10 cellular contexts compared by ENCODE assay signal in genomic region chr16:31452631-31453106, GRCh38. TPM values are rescaled to one million over a fixed set of nuclear protein-coding genes. Genes with fewer than 3 reads are reported as not detected.
A peak's percentile ranks its signal among the peaks of the same experiment; 100 is the strongest.
DNase-seq lines count a peak whose midpoint lies in the region; ATAC-seq and TF ChIP-seq lines count a peak whose summit lies in the region.
"Had no signal": no experiment of that assay in that cellular context is flagged by ENCODE, and none has a peak within 500 bp of the region (broad histone marks: within the 10 kb centered on the region; RNA-seq: fewer than 3 reads in every experiment).

No MANE protein-coding gene starts in this region.

- H3K27me3 ChIP-seq in CD4-positive, CD25-positive, alpha-beta regulatory T cell (ENCODE audit: control insufficient read depth, insufficient read depth, low read length): no peaks in the 10 kb centered on the region
- H3K27me3 ChIP-seq in RWPE2 (ENCODE audit: insufficient read depth, poor library complexity, severe bottlenecking) (no peaks in the 10 kb centered on the region), esophagus squamous epithelium (no peaks in the 10 kb centered on the region)

- peak overlapping the region in 2 of 3 donors; percentile 41 to 56 for H3K27ac Mint-ChIP-seq in CD4-positive, CD25-positive, alpha-beta regulatory T cell
- peak overlapping the region; percentile 93 for H3K27ac Mint-ChIP-seq in osteocyte (ENCODE audit: unreplicated experiment)
- H3K27ac Mint-ChIP-seq: activated CD4-positive, alpha-beta T cell treated with anti-CD3 and anti-CD28 coated beads, Interleukin-2, amount 10 ng/mL, durations not matched to agents 7 days and 5 days had no signal

- intact Hi-C loops in esophagus squamous epithelium (cut with DNase I): no loop called here

- 20 to 28% methylated on average over 3 of the region's 3 CpGs for WGBS in esophagus squamous epithelium, 2 donors

- no peaks in the 10 kb centered on the region for H3K36me3 ChIP-seq in CD4-positive, CD25-positive, alpha-beta regulatory T cell (ENCODE audit: control insufficient read depth, insufficient read depth, low read length)
- peaks cover 9% of the 10 kb centered on the region; the same call in 1 of the 2 replicates for H3K36me3 ChIP-seq in RWPE2 (ENCODE audit: low read depth)
- H3K36me3 ChIP-seq in esophagus squamous epithelium: peaks cover 0 to 4% (median 0%) of the 10 kb centered on the region in 3 donors

- H3K9me3 ChIP-seq in CD4-positive, CD25-positive, alpha-beta regulatory T cell (ENCODE audit: control insufficient read depth in 2 of 2, low read length in 2 of 2): no peaks in the 10 kb centered on the region
- H3K9me3 ChIP-seq in RWPE2 (ENCODE audit: severe bottlenecking) (no peaks in the 10 kb centered on the region), esophagus squamous epithelium (no peaks in the 10 kb centered on the region)

- H3K36me3 Mint-ChIP-seq in CD4-positive, CD25-positive, alpha-beta regulatory T cell: peaks cover 5% of the 10 kb centered on the region
- no peaks in the 10 kb centered on the region for H3K36me3 Mint-ChIP-seq in osteocyte (ENCODE audit: unreplicated experiment)

- ATAC-seq in CD4-positive, CD25-positive, alpha-beta regulatory T cell (ENCODE audit: low read depth in 2 of 2): no peak
- ATAC-seq in RWPE2 (ENCODE audit: low read depth) (peak; percentile 66), HG02678 (IDR thresholded peaks at IDR 0.05; ENCODE audit: unreplicated experiment) (no peak), HG03469 (IDR thresholded peaks at IDR 0.05; ENCODE audit: unreplicated experiment) (no peak)

- no peak for DNase-seq in CD4-positive, CD25-positive, alpha-beta regulatory T cell
- no peak for DNase-seq in RWPE2 (ENCODE audit: low spot score)
- DNase-seq in esophagus squamous epithelium (lab: John Stamatoyannopoulos, UW): no peak
- DNase-seq in osteocyte (ENCODE audit: extremely low spot score, unreplicated experiment): no peak
- no peak for DNase-seq in T-helper 2 cell
- no peak for DNase-seq in activated naive CD4-positive, alpha-beta T cell (lab: John Stamatoyannopoulos, UW)
- DNase-seq: activated CD4-positive, alpha-beta T cell treated with anti-CD3 and anti-CD28 coated beads, Interleukin-2, amount 10 ng/mL, durations not matched to agents 7 days and 5 days had no signal

- H3K4me1 ChIP-seq in CD4-positive, CD25-positive, alpha-beta regulatory T cell (ENCODE audit: control insufficient read depth, insufficient read depth, low read length, poor library complexity, severe bottlenecking): peaks cover 28% of the 10 kb centered on the region
- H3K4me1 ChIP-seq in RWPE2 (ENCODE audit: insufficient read depth, poor library complexity, severe bottlenecking): peaks cover 37% of the 10 kb centered on the region
- H3K4me1 ChIP-seq in esophagus squamous epithelium: peaks cover 36 to 67% (median 56%) of the 10 kb centered on the region in 3 donors

- no peak overlapping the region for H3K27ac ChIP-seq in CD4-positive, CD25-positive, alpha-beta regulatory T cell (ENCODE audit: insufficient read depth, low read length, poor library complexity, severe bottlenecking)
- H3K27ac ChIP-seq in RWPE2 (ENCODE audit: poor library complexity, severe bottlenecking) (peak overlapping the region; percentile 86), esophagus squamous epithelium (peak overlapping the region; percentile 84 to 92 (median 88))

- TF ChIP-seq POLR2A in esophagus squamous epithelium (IDR thresholded peaks at IDR 0.05): peak in 1 of 4 donors; percentile 15

- no peak overlapping the region for H3K4me3 Mint-ChIP-seq in CD4-positive, CD25-positive, alpha-beta regulatory T cell
- H3K4me3 Mint-ChIP-seq in osteocyte (ENCODE audit: unreplicated experiment): no peak overlapping the region
- H3K4me3 Mint-ChIP-seq: activated CD4-positive, alpha-beta T cell treated with anti-CD3 and anti-CD28 coated beads, Interleukin-2, amount 10 ng/mL, durations not matched to agents 7 days and 5 days had no signal

- no peak overlapping the region for H3K4me3 ChIP-seq in CD4-positive, CD25-positive, alpha-beta regulatory T cell (ENCODE audit: low read depth, low read length)
- H3K4me3 ChIP-seq in RWPE2 (ENCODE audit: severe bottlenecking) (no peak overlapping the region), esophagus squamous epithelium (no peak overlapping the region)

- TF ChIP-seq CTCF in RWPE2 (IDR thresholded peaks at IDR 0.05; ENCODE audit: poor library complexity, severe bottlenecking) (no peak), esophagus squamous epithelium (IDR thresholded peaks at IDR 0.05) (no peak), osteocyte (IDR thresholded peaks at IDR 0.05) (no peak)

- H3K9me3 Mint-ChIP-seq in CD4-positive, CD25-positive, alpha-beta regulatory T cell: no peaks in the 10 kb centered on the region
- H3K9me3 Mint-ChIP-seq in osteocyte (ENCODE audit: unreplicated experiment): no peaks in the 10 kb centered on the region
- H3K9me3 Mint-ChIP-seq: activated CD4-positive, alpha-beta T cell treated with anti-CD3 and anti-CD28 coated beads, Interleukin-2, amount 10 ng/mL, durations not matched to agents 7 days and 5 days had no signal

- H3K27me3 Mint-ChIP-seq in CD4-positive, CD25-positive, alpha-beta regulatory T cell: no peaks in the 10 kb centered on the region
- no peaks in the 10 kb centered on the region for H3K27me3 Mint-ChIP-seq in osteocyte (ENCODE audit: unreplicated experiment)
- H3K27me3 Mint-ChIP-seq: activated CD4-positive, alpha-beta T cell treated with anti-CD3 and anti-CD28 coated beads, Interleukin-2, amount 10 ng/mL, durations not matched to agents 7 days and 5 days had no signal

- peaks cover 5 to 45% (median 28%) of the 10 kb centered on the region in 4 donors for H3K4me1 Mint-ChIP-seq in CD4-positive, CD25-positive, alpha-beta regulatory T cell
- peaks cover 54% of the 10 kb centered on the region for H3K4me1 Mint-ChIP-seq in osteocyte (ENCODE audit: unreplicated experiment)

RNA-seq across cellular contexts. Expression of gene ARMC5, which starts 6.6 kb away (rescaled TPM):
- 11.4 TPM for total RNA-seq in CD4-positive, CD25-positive, alpha-beta regulatory T cell
- polyA plus RNA-seq in CD4-positive, CD25-positive, alpha-beta regulatory T cell: 1 to 10 TPM; 4.0 to 5.9 (median 5.6) TPM
- total RNA-seq in esophagus squamous epithelium (10 to 100 TPM in 1 of 4 donors, 1 to 10 TPM in 3; 5.9 to 14.8 (median 9.7) TPM), osteocyte (12.3 and 12.8 TPM in 2 replicates)

RNA-seq across cellular contexts. Expression of gene ZNF843, which starts 10.1 kb away (rescaled TPM):
- 0.12 TPM for total RNA-seq in CD4-positive, CD25-positive, alpha-beta regulatory T cell
- under 1 TPM in 2 of 4 donors, not detected in 2; 0.06 to 0.09 TPM for polyA plus RNA-seq in CD4-positive, CD25-positive, alpha-beta regulatory T cell
- total RNA-seq in esophagus squamous epithelium (1 to 10 TPM in 1 of 4 donors, under 1 TPM in 3; 0.31 to 1.2 (median 0.95) TPM), osteocyte (2.9 and 3.2 TPM in 2 replicates)

RNA-seq across cellular contexts. Expression of gene TGFB1I1, which starts 19.3 kb away (rescaled TPM):
- 1.6 TPM for total RNA-seq in CD4-positive, CD25-positive, alpha-beta regulatory T cell
- polyA plus RNA-seq in CD4-positive, CD25-positive, alpha-beta regulatory T cell: 1 to 10 TPM in 2 of 4 donors, under 1 TPM in 2; 0.33 to 5.0 (median 1.5) TPM
- total RNA-seq in esophagus squamous epithelium: 10 to 100 TPM in 2 of 4 donors, 1 to 10 TPM in 2; 7.5 to 70.6 (median 11.1) TPM
- 112 and 120 TPM in 2 replicates for total RNA-seq in osteocyte

RNA-seq across cellular contexts. Expression of gene COX6A2, which starts 24.5 kb away (rescaled TPM):
- not detected for total RNA-seq in CD4-positive, CD25-positive, alpha-beta regulatory T cell
- polyA plus RNA-seq in CD4-positive, CD25-positive, alpha-beta regulatory T cell: not detected
- total RNA-seq in esophagus squamous epithelium (not detected), osteocyte (not detected in 2 replicates)
- total RNA-seq: activated CD4-positive, alpha-beta T cell treated with anti-CD3 and anti-CD28 coated beads, Interleukin-2, amount 10 ng/mL, durations not matched to agents 7 days and 5 days; lower leg skin had no signal

RNA-seq across cellular contexts. Expression of gene SLC5A2, which starts 30.3 kb away (rescaled TPM):
- 3.8 TPM for total RNA-seq in CD4-positive, CD25-positive, alpha-beta regulatory T cell
- 1 to 10 TPM in 3 of 4 donors, under 1 TPM in 1; 0.76 to 2.2 (median 1.4) TPM for polyA plus RNA-seq in CD4-positive, CD25-positive, alpha-beta regulatory T cell
- not detected for total RNA-seq in esophagus squamous epithelium
- not detected in 2 replicates for total RNA-seq in osteocyte
